25 cellular contexts compared by ENCODE assay signal in the genomic region with DNA sequence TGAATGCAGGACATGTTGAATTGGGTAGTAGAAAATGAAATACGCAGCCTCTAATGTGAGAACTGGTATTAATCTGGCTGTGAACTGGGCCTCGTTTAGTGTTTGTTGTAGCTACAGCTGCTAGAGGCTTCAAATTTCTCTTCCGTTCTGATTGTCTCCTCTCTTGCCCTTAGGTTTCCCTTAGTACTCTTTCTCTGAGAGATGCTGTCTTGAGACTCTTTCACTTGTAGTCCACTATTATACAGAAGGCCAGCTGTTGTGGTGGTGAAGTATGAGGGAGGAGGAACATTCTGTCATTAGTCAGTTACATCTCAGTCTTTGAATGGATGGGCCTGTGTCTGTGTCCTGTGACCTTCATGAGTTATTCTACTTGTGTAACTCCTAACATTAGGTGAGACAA.
"Had no signal": no experiment of that assay in that cellular context is flagged by ENCODE, and none has a peak within 500 bp of the region (broad histone marks: within the 10 kb centered on the region; RNA-seq: fewer than 3 reads in every experiment).

No MANE protein-coding gene starts in this region.

- H3K27me3 ChIP-seq: colonic mucosa, esophagus squamous epithelium, gastrocnemius medialis, heart right ventricle, left lung had no signal

- H3K27ac ChIP-seq: colonic mucosa, epithelial cell of prostate, esophagus squamous epithelium, gastrocnemius medialis, heart right ventricle, left lung, lower lobe of right lung had no signal

- H3K4me1 ChIP-seq: colonic mucosa, esophagus squamous epithelium, gastrocnemius medialis, left lung, lower lobe of right lung had no signal

- H3K4me3 ChIP-seq: colonic mucosa, esophagus squamous epithelium, gastrocnemius medialis, heart right ventricle, left lung, lower lobe of right lung, mucosa of descending colon had no signal

- ATAC-seq: effector memory CD8-positive, alpha-beta T cell; esophagus mucosa; gastrocnemius medialis; heart right ventricle; left cardiac atrium; left lung; left ventricle myocardium superior; lower lobe of right lung; mucosa of descending colon had no signal

- FAIRE-seq: endometrium, islet of Langerhans, keratinocyte had no signal

- H3K9me3 ChIP-seq: gastrocnemius medialis had no signal

- DNase-seq: colonic mucosa; cortex of kidney; effector CD8-positive, alpha-beta T cell; effector memory CD8-positive, alpha-beta T cell; endodermal cell; erythroblast; esophagus squamous epithelium; foreskin fibroblast; foreskin melanocyte; gastrocnemius medialis; glutamatergic neuron; head of caudate nucleus; heart right ventricle; hippocampal formation; left cardiac atrium; left lung; left ventricle myocardium superior; lower lobe of right lung; mesenchymal stem cell; mucosa of descending colon had no signal

- H3K36me3 ChIP-seq: colonic mucosa, gastrocnemius medialis, lower lobe of right lung had no signal
